In genomic region chr11:125902315-125902926, GRCh38 we compare ENCODE assay signal across 8 cellular contexts. TPM values are rescaled to one million over a fixed set of nuclear protein-coding genes. Genes with fewer than 3 reads are reported as not detected.
DNase-seq lines count a peak whose midpoint lies in the region; ATAC-seq and TF ChIP-seq lines count a peak whose summit lies in the region.

No MANE protein-coding gene starts in this region.

- peaks cover 7% of the 10 kb centered on the region for H3K36me3 ChIP-seq in CD8-positive, alpha-beta memory T cell (ENCODE audit: insufficient read depth, low read length)
- H3K36me3 ChIP-seq in MM.1S (replicated peaks; ENCODE audit: insufficient read depth, low read length) = peaks cover 3% of the 10 kb centered on the region; the same call in 1 of the 2 replicates

- peak overlapping the region; percentile 90 to 98 (median 96) for H3K4me3 Mint-ChIP-seq in CD8-positive, alpha-beta memory T cell
- peak overlapping the region; percentile 89 for H3K4me3 Mint-ChIP-seq in dendritic cell treated with granulocyte-macrophage colony-stimulating factor and Interleukin-4, amounts not matched to agents 40 ng/mL and 50 ng/mL, for 4 days
- H3K4me3 Mint-ChIP-seq in natural killer cell = peak overlapping the region; percentile 96

- no peaks in the 10 kb centered on the region for H3K9me3 ChIP-seq in CD8-positive, alpha-beta memory T cell (ENCODE audit: low read length)
- no peaks in the 10 kb centered on the region for H3K9me3 ChIP-seq in MM.1S (replicated peaks; ENCODE audit: insufficient read depth, low read length)

- DNase-seq in CD8-positive, alpha-beta memory T cell = no peak
- DNase-seq in MM.1S (no peak), natural killer cell (no peak), UCSD-AML1 (lab: John Stamatoyannopoulos, UW; ENCODE audit: unreplicated experiment) (no peak), G401 (ENCODE audit: low spot score) (no peak), SK-N-DZ (ENCODE audit: low spot score) (no peak), SW480 (ENCODE audit: low spot score) (no peak)

- peaks cover 52% of the 10 kb centered on the region for H3K79me2 ChIP-seq in MM.1S (ENCODE audit: low read length)

- peak overlapping the region; percentile 84 for H2AFZ ChIP-seq in MM.1S (ENCODE audit: low read length)

- intact Hi-C loops in dendritic cell treated with granulocyte-macrophage colony-stimulating factor and Interleukin-4, amounts not matched to agents 40 ng/mL and 50 ng/mL, for 4 days (cut with micrococcal nuclease) = no loop called here
- intact Hi-C loops in natural killer cell (cut with micrococcal nuclease) = loop anchor here (2.0 kb wide), 1 partner anchor 14 kb away; no protein-coding TSS in a partner anchor

- H3K9ac ChIP-seq in MM.1S (ENCODE audit: low read length) = peak overlapping the region; percentile 75

- POLR2A ChIA-PET in CD8-positive, alpha-beta memory T cell (lab: Charles Lee) = interaction anchor here (2.3 kb wide), 1 partner anchor 15 kb away, joined by 25 read pairs; the partner anchor contains the start of gene HYLS1

- peak overlapping the region; percentile 70 for H3K27ac ChIP-seq in CD8-positive, alpha-beta memory T cell (ENCODE audit: low read depth, low read length)
- H3K27ac ChIP-seq in MM.1S (ENCODE audit: low read length) = peak overlapping the region; percentile 44; the same call in 1 of the 2 replicates

- CTCF ChIA-PET in CD8-positive, alpha-beta memory T cell (lab: Charles Lee) = interaction anchor here (0.7 to 2.1 kb wide), 3 partner anchors 15 to 333 kb away, joined by 3 to 12 read pairs (median 3); partner anchors contain the start of genes EI24 and HYLS1

- no peak for ATAC-seq in natural killer cell

- peaks cover 20% of the 10 kb centered on the region for H3K4me1 ChIP-seq in CD8-positive, alpha-beta memory T cell (ENCODE audit: insufficient read depth, low read length)
- no peaks in the 10 kb centered on the region; the same call in 1 of the 2 replicates for H3K4me1 ChIP-seq in MM.1S (ENCODE audit: low read length)

- H3F3A ChIP-seq in MM.1S (ENCODE audit: insufficient read depth, low read length) = peaks cover 11% of the 10 kb centered on the region

- no peak for TF ChIP-seq CTCF in MM.1S (IDR thresholded peaks at IDR 0.05; ENCODE audit: low read length)
- TF ChIP-seq CTCF in natural killer cell (IDR thresholded peaks at IDR 0.05) = no peak

- H3K36me3 Mint-ChIP-seq in CD8-positive, alpha-beta memory T cell = peaks cover 6 to 26% (median 10%) of the 10 kb centered on the region in 3 donors
- peaks cover 23% of the 10 kb centered on the region for H3K36me3 Mint-ChIP-seq in dendritic cell treated with granulocyte-macrophage colony-stimulating factor and Interleukin-4, amounts not matched to agents 40 ng/mL and 50 ng/mL, for 4 days (ENCODE audit: low read depth)
- no peaks in the 10 kb centered on the region for H3K36me3 Mint-ChIP-seq in natural killer cell

- H4K20me1 ChIP-seq in MM.1S (ENCODE audit: insufficient read depth, low read length) = no peaks in the 10 kb centered on the region

- H3K9me2 ChIP-seq in MM.1S (replicated peaks; ENCODE audit: insufficient read depth, low read length) = no peaks in the 10 kb centered on the region

- H3K27me3 ChIP-seq in CD8-positive, alpha-beta memory T cell (ENCODE audit: insufficient read depth, low read length, poor library complexity, severe bottlenecking) = peaks cover 18% of the 10 kb centered on the region
- H3K27me3 ChIP-seq in MM.1S (replicated peaks; ENCODE audit: insufficient read depth, low read length) = peaks cover 10% of the 10 kb centered on the region; the same call in 1 of the 2 replicates

- H3K9me3 Mint-ChIP-seq in CD8-positive, alpha-beta memory T cell = peaks cover 0 to 3% (median 0%) of the 10 kb centered on the region in 5 donors
- no peaks in the 10 kb centered on the region for H3K9me3 Mint-ChIP-seq in dendritic cell treated with granulocyte-macrophage colony-stimulating factor and Interleukin-4, amounts not matched to agents 40 ng/mL and 50 ng/mL, for 4 days
- H3K9me3 Mint-ChIP-seq in natural killer cell = no peaks in the 10 kb centered on the region

- peak overlapping the region; percentile 84 to 96 (median 92) for H3K27ac Mint-ChIP-seq in CD8-positive, alpha-beta memory T cell
- peak overlapping the region; percentile 90 for H3K27ac Mint-ChIP-seq in dendritic cell treated with granulocyte-macrophage colony-stimulating factor and Interleukin-4, amounts not matched to agents 40 ng/mL and 50 ng/mL, for 4 days
- H3K27ac Mint-ChIP-seq in natural killer cell = peak overlapping the region; percentile 89 to 91

- H3K4me3 ChIP-seq in CD8-positive, alpha-beta memory T cell (ENCODE audit: low read length) = peak overlapping the region; percentile 74
- H3K4me3 ChIP-seq in MM.1S (ENCODE audit: low read length) = peak overlapping the region; percentile 85

- peaks cover 27 to 29% of the 10 kb centered on the region in 2 donors for H3K27me3 Mint-ChIP-seq in CD8-positive, alpha-beta memory T cell
- peaks cover 34% of the 10 kb centered on the region for H3K27me3 Mint-ChIP-seq in dendritic cell treated with granulocyte-macrophage colony-stimulating factor and Interleukin-4, amounts not matched to agents 40 ng/mL and 50 ng/mL, for 4 days
- H3K27me3 Mint-ChIP-seq in natural killer cell (ENCODE audit: low read depth in 2 of 2) = peaks cover 18 to 24% of the 10 kb centered on the region in 2 donors

- in situ Hi-C loops in G401 (cut with HindIII; ENCODE audit: low sequenced_read_pairs) = no loop called here

- peak overlapping the region; percentile 70 for H3K4me2 ChIP-seq in MM.1S (ENCODE audit: low read depth, low read length)

- peaks cover 36 to 58% (median 52%) of the 10 kb centered on the region in 3 donors for H3K4me1 Mint-ChIP-seq in CD8-positive, alpha-beta memory T cell
- peaks cover 20% of the 10 kb centered on the region for H3K4me1 Mint-ChIP-seq in dendritic cell treated with granulocyte-macrophage colony-stimulating factor and Interleukin-4, amounts not matched to agents 40 ng/mL and 50 ng/mL, for 4 days (ENCODE audit: low read depth)
- H3K4me1 Mint-ChIP-seq in natural killer cell = peaks cover 13 to 15% of the 10 kb centered on the region in 2 donors

RNA-seq across cellular contexts. Expression of gene PUS3, which starts 0.6 kb away (rescaled TPM):
- total RNA-seq in CD8-positive, alpha-beta memory T cell = 10 to 100 TPM; 16.5 to 19.2 TPM
- 17.5 TPM for polyA plus RNA-seq in CD8-positive, alpha-beta memory T cell
- 1 to 10 TPM; 3.6 to 6.7 (median 3.6) TPM for total RNA-seq in natural killer cell
- 12.1 and 16.3 TPM in 2 replicates for total RNA-seq in G401 (2014; rRNA removed; shearing (Covaris generic))
- 17.2 and 22.8 TPM in 2 replicates for polyA plus RNA-seq in SK-N-DZ (2014; cell fraction: cytosol; rRNA removed)
- 11.5 and 18.2 TPM in 2 replicates for polyA plus RNA-seq in SK-N-DZ (2014; cell fraction: nucleus; rRNA removed)

RNA-seq across cellular contexts. Expression of gene DDX25, which starts 1.9 kb away (rescaled TPM):
- under 1 TPM in 1 of 2 experiments, not detected in 1; 0.46 TPM for total RNA-seq in CD8-positive, alpha-beta memory T cell
- not detected for polyA plus RNA-seq in CD8-positive, alpha-beta memory T cell
- not detected for total RNA-seq in natural killer cell
- 0.18 TPM in 1 of 2 replicates, not detected in the other for total RNA-seq in G401 (2014; rRNA removed; shearing (Covaris generic))
- polyA plus RNA-seq in SK-N-DZ (2014; cell fraction: cytosol; rRNA removed) = 9.2 and 10.7 TPM in 2 replicates
- 11.4 and 13.0 TPM in 2 replicates for polyA plus RNA-seq in SK-N-DZ (2014; cell fraction: nucleus; rRNA removed)

RNA-seq across cellular contexts. Expression of gene HYLS1, which starts 15.0 kb away (rescaled TPM):
- total RNA-seq in CD8-positive, alpha-beta memory T cell = 1 to 10 TPM; 7.3 to 8.1 TPM
- polyA plus RNA-seq in CD8-positive, alpha-beta memory T cell = 6.9 TPM
- total RNA-seq in natural killer cell = 1 to 10 TPM; 4.4 to 6.8 (median 5.6) TPM
- total RNA-seq in G401 (2014; rRNA removed; shearing (Covaris generic)) = 1.4 and 4.3 TPM in 2 replicates
- not detected in 2 replicates for polyA plus RNA-seq in SK-N-DZ (2014; cell fraction: cytosol; rRNA removed)
- polyA plus RNA-seq in SK-N-DZ (2014; cell fraction: nucleus; rRNA removed) = not detected in 2 replicates

RNA-seq across cellular contexts. Expression of gene VSIG10L2, which starts 43.4 kb away (rescaled TPM):
- not detected for total RNA-seq in CD8-positive, alpha-beta memory T cell
- not detected for polyA plus RNA-seq in CD8-positive, alpha-beta memory T cell
- total RNA-seq in natural killer cell = not detected
- not detected in 2 replicates for total RNA-seq in G401 (2014; rRNA removed; shearing (Covaris generic))
- polyA plus RNA-seq in SK-N-DZ (2014; cell fraction: cytosol; rRNA removed) = not detected in 2 replicates
- not detected in 2 replicates for polyA plus RNA-seq in SK-N-DZ (2014; cell fraction: nucleus; rRNA removed)
